Comparison of ENCODE assay signal across 8 cellular contexts in the genomic region with DNA sequence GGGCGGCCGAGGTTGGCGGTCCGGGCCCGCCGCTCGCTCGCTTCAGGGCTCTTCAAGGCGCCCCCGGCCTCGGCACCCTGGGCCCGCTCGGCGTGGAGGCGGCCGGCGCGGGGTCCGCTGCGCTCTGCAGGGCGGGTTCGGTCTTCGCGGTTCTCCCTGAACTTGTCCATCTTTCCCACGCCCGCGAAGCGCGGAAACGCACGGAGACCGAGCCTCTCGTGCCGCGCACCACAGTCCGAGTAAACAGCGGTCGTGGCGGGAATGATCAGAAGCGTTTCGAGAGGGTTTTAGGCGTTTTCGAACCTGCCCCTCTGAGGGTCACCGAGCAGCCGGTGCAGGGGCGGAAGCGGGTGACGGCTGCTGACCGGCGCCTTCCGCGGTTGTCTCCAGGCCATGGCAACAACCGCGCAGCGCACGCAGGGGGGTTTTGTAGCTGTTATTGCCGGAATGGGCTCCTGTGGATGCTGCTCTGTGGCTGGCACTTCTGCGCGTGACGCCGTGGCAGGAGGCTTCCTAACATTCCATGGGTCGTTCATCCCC. TPM values are rescaled to one million over a fixed set of nuclear protein-coding genes. Genes with fewer than 3 reads are reported as not detected.
DNase-seq lines count a peak whose midpoint lies in the region; ATAC-seq and TF ChIP-seq lines count a peak whose summit lies in the region.

No MANE protein-coding gene starts in this region.

- H3K4me1 Mint-ChIP-seq in neural progenitor cell, result peaks cover 20% of the 10 kb centered on the region

- peaks cover 17% of the 10 kb centered on the region for H3K79me2 ChIP-seq in neural progenitor cell (ENCODE audit: low read depth)

- H3K9me3 Mint-ChIP-seq in neural progenitor cell, result peaks cover 3% of the 10 kb centered on the region

- H3F3A ChIP-seq in neural progenitor cell (ENCODE audit: low read depth), result peaks cover 12% of the 10 kb centered on the region

- H3K36me3 Mint-ChIP-seq in neural progenitor cell, result peaks cover 21% of the 10 kb centered on the region

- no peaks in the 10 kb centered on the region for H3K36me3 ChIP-seq in neural progenitor cell

- peak; percentile 25 for ATAC-seq in HG02970 (IDR thresholded peaks at IDR 0.05; ENCODE audit: low FRiP score, unreplicated experiment)

- peak; percentile 26 to 48 for DNase-seq in NCI-H2081 (lab: John Stamatoyannopoulos, UW)
- DNase-seq in NCI-H2081 treated with DMSO at 0.1 percent for 48 hours (lab: John Stamatoyannopoulos, UW), result no peak
- peak; percentile 59 for DNase-seq in UCSD-AML1 (lab: John Stamatoyannopoulos, UW; ENCODE audit: unreplicated experiment)
- no peak for DNase-seq in fibroblast of mammary gland (ENCODE audit: low read depth)
- peak; percentile 58 for DNase-seq in neural progenitor cell (ENCODE audit: low spot score)
- DNase-seq in NCI-H774 (lab: John Stamatoyannopoulos, UW), result no peak
- no peak for DNase-seq in COR-L47 (lab: John Stamatoyannopoulos, UW)

- peak overlapping the region; percentile 98 for H3K4me3 Mint-ChIP-seq in neural progenitor cell

- H4K20me1 ChIP-seq in neural progenitor cell (ENCODE audit: low read depth), result peaks cover 29% of the 10 kb centered on the region

- H3K27ac ChIP-seq in neural progenitor cell, result no peak overlapping the region

- H3K4me2 ChIP-seq in neural progenitor cell, result peak overlapping the region; percentile 92

- peak overlapping the region; percentile 81 for H3K27ac Mint-ChIP-seq in neural progenitor cell

- TF ChIP-seq CTCF in fibroblast of mammary gland (conservative IDR thresholded peaks at IDR 0.05; ENCODE audit: control insufficient read depth, insufficient read depth, low read depth, low read length), result no peak
- no peak for TF ChIP-seq CTCF in neural progenitor cell (IDR thresholded peaks at IDR 0.05)

- peak overlapping the region; percentile 66 for H3K9ac ChIP-seq in neural progenitor cell

- H3K4me3 ChIP-seq in fibroblast of mammary gland (ENCODE audit: control insufficient read depth, low read depth, low read length) (peak overlapping the region; percentile 71), neural progenitor cell (peak overlapping the region; percentile 94)

- H3K9me3 ChIP-seq in neural progenitor cell (ENCODE audit: low read depth), result no peaks in the 10 kb centered on the region

- H2AFZ ChIP-seq in neural progenitor cell (replicated peaks), result peak overlapping the region; percentile 48

- H3K4me1 ChIP-seq in neural progenitor cell, result peaks cover 10% of the 10 kb centered on the region

- peaks cover 11% of the 10 kb centered on the region for H3K27me3 Mint-ChIP-seq in neural progenitor cell (ENCODE audit: insufficient read depth, low read depth)

- no peaks in the 10 kb centered on the region for H3K27me3 ChIP-seq in neural progenitor cell

RNA-seq across cellular contexts. Expression of a gene that starts 0.4 kb away (rescaled TPM):
- total RNA-seq in neural progenitor cell (ENCODE audit: low replicate concordance), result 154 and 166 TPM in 2 replicates

RNA-seq across cellular contexts. Expression of a gene that starts 8.4 kb away (rescaled TPM):
- total RNA-seq in neural progenitor cell (ENCODE audit: low replicate concordance), result 75.1 and 87.9 TPM in 2 replicates

RNA-seq across cellular contexts. Expression of a gene that starts 40.6 kb away (rescaled TPM):
- total RNA-seq in neural progenitor cell (ENCODE audit: low replicate concordance), result 26.8 and 34.2 TPM in 2 replicates

RNA-seq across cellular contexts. Expression of a gene that starts 40.8 kb away (rescaled TPM):
- 22.3 and 41.8 TPM in 2 replicates for total RNA-seq in neural progenitor cell (ENCODE audit: low replicate concordance)

Comparison
In these comparisons a context has a peak if more than half of its experiments do, and no peak if none do; other contexts are left out.
1. DNase-seq: peak in NCI-H2081 (2 of 2), UCSD-AML1 (single experiment) and neural progenitor cell (single experiment); none in NCI-H2081 treated with DMSO at 0.1 percent for 48 hours (single experiment), fibroblast of mammary gland (single experiment), NCI-H774 (single experiment) and COR-L47 (single experiment).